ENCODE assay signal across 10 cellular contexts in genomic region chr7:101936612-101937231, GRCh38.
A peak's percentile ranks its signal among the peaks of the same experiment; 100 is the strongest.
DNase-seq lines count a peak whose midpoint lies in the region; ATAC-seq and TF ChIP-seq lines count a peak whose summit lies in the region.
"Had no signal": no experiment of that assay in that cellular context is flagged by ENCODE, and none has a peak within 500 bp of the region (broad histone marks: within the 10 kb centered on the region; RNA-seq: fewer than 3 reads in every experiment).

No MANE protein-coding gene starts in this region.

- H3K4me3 ChIP-seq in dorsolateral prefrontal cortex = peak overlapping the region in 57 of 59 donors; percentile 4 to 63 (median 41)
- no peak overlapping the region for H3K4me3 ChIP-seq in left lung
- H3K4me3 ChIP-seq in subcutaneous abdominal adipose tissue (ENCODE audit: low read depth in 1 of 5, low read length in 5 of 5) = peak overlapping the region; percentile 30 to 55 (median 53)
- H3K4me3 ChIP-seq: SJCRH30 had no signal

- peak overlapping the region; percentile 97 for H3K27ac Mint-ChIP-seq in HFFc6
- H3K27ac Mint-ChIP-seq: activated T-cell treated with anti-CD3 and anti-CD28 coated beads, Interleukin-2, amount 50 U/mL, for 24 hours had no signal

- peak overlapping the region; percentile 85; the same call in 1 of the 2 replicates for H3K4me3 Mint-ChIP-seq in HFFc6
- H3K4me3 Mint-ChIP-seq: activated T-cell treated with anti-CD3 and anti-CD28 coated beads, Interleukin-2, amount 50 U/mL, for 24 hours had no signal

- no peaks in the 10 kb centered on the region for H3K9me3 Mint-ChIP-seq in HFFc6
- H3K9me3 Mint-ChIP-seq: activated T-cell treated with anti-CD3 and anti-CD28 coated beads, Interleukin-2, amount 50 U/mL, for 24 hours had no signal

- H3K36me3 ChIP-seq in left lung (peaks cover 0 to 4% of the 10 kb centered on the region in 2 donors), subcutaneous abdominal adipose tissue (ENCODE audit: control insufficient read depth in 5 of 5, insufficient read depth in 5 of 5, low read length in 5 of 5) (no peaks in the 10 kb centered on the region)
- H3K36me3 ChIP-seq: SJCRH30 had no signal

- H3K36me3 Mint-ChIP-seq in HFFc6 (ENCODE audit: low read depth) = peaks cover 25% of the 10 kb centered on the region

- peaks cover 6 to 32% of the 10 kb centered on the region in 2 donors for H3K4me1 ChIP-seq in left lung
- H3K4me1 ChIP-seq in subcutaneous abdominal adipose tissue (ENCODE audit: control insufficient read depth in 5 of 5, insufficient read depth in 5 of 5, low read length in 5 of 5) = peaks cover 3 to 32% (median 29%) of the 10 kb centered on the region in 5 donors
- H3K4me1 ChIP-seq: SJCRH30 had no signal

- DNase-seq in HFFc6 (no peak), dorsolateral prefrontal cortex (peak in 3 of 10 donors; percentile 17 to 59 (median 25)), left lung (no peak), OCI-M2 (lab: John Stamatoyannopoulos, UW; ENCODE audit: unreplicated experiment) (no peak), Kasumi-1 (lab: John Stamatoyannopoulos, UW) (no peak), NCI-H2029 (lab: John Stamatoyannopoulos, UW) (no peak), SHP77 (lab: John Stamatoyannopoulos, UW) (no peak)
- DNase-seq: activated T-cell treated with anti-CD3 and anti-CD28 coated beads, Interleukin-2, amount 50 U/mL, for 24 hours; SJCRH30 had no signal

- no peaks in the 10 kb centered on the region for H3K27me3 ChIP-seq in dorsolateral prefrontal cortex
- H3K27me3 ChIP-seq in left lung = no peaks in the 10 kb centered on the region
- H3K27me3 ChIP-seq in subcutaneous abdominal adipose tissue (ENCODE audit: control insufficient read depth in 5 of 5, insufficient read depth in 4 of 5, low read length in 5 of 5) = no peaks in the 10 kb centered on the region
- H3K27me3 ChIP-seq: SJCRH30 had no signal

- no peaks in the 10 kb centered on the region for H3K9me3 ChIP-seq in left lung
- H3K9me3 ChIP-seq in subcutaneous abdominal adipose tissue (ENCODE audit: control insufficient read depth in 5 of 5, low read length in 5 of 5) = no peaks in the 10 kb centered on the region
- H3K9me3 ChIP-seq: SJCRH30 had no signal

- H3K27me3 Mint-ChIP-seq in HFFc6 (ENCODE audit: insufficient read depth) = no peaks in the 10 kb centered on the region; the same call in 1 of the 2 replicates
- H3K27me3 Mint-ChIP-seq: activated T-cell treated with anti-CD3 and anti-CD28 coated beads, Interleukin-2, amount 50 U/mL, for 24 hours had no signal

- peak overlapping the region in 2 of 5 donors; percentile 5 to 64 for H3K9ac ChIP-seq in subcutaneous abdominal adipose tissue (ENCODE audit: low read length in 5 of 5)

- H3K4me1 Mint-ChIP-seq in HFFc6 (ENCODE audit: low read depth) = peaks cover 67% of the 10 kb centered on the region

- no peak for TF ChIP-seq CTCF in HFFc6 (IDR thresholded peaks at IDR 0.05)
- no peak for TF ChIP-seq CTCF in dorsolateral prefrontal cortex (IDR thresholded peaks at IDR 0.05 in 54 of 56, conservative IDR thresholded peaks at IDR 0.05 in 2 of 56; ENCODE audit: low read depth in 1 of 56, partially characterized antibody in 56 of 56)
- no peak for TF ChIP-seq CTCF in left lung (IDR thresholded peaks at IDR 0.05)

- intact Hi-C loops in dorsolateral prefrontal cortex (cut with DNase I) = no loop called here
- intact Hi-C loops in left lung (cut with DNase I) = no loop called here

- H3K27ac ChIP-seq in dorsolateral prefrontal cortex (peak overlapping the region in 20 of 59 donors; percentile 3 to 67 (median 36)), left lung (peak overlapping the region in 1 of 2 donors; percentile 41), subcutaneous abdominal adipose tissue (ENCODE audit: low read depth, low read length) (peak overlapping the region; percentile 46)
- H3K27ac ChIP-seq: SJCRH30 had no signal

- ATAC-seq in left lung = peak; percentile 45

Comparison
In these comparisons a context has a peak if more than half of its experiments do, and no peak if none do; other contexts are left out.
1. H3K4me3 ChIP-seq: peak in dorsolateral prefrontal cortex (57 of 59) and subcutaneous abdominal adipose tissue (5 of 5); none in left lung (0 of 2).